ENCODE assay signal across 31 cellular contexts in genomic region chr1:63563745-63564144, GRCh38.
"Had no signal": no experiment of that assay in that cellular context is flagged by ENCODE, and none has a peak within 500 bp of the region (broad histone marks: within the 10 kb centered on the region; RNA-seq: fewer than 3 reads in every experiment).

No MANE protein-coding gene starts in this region.

- H3K4me1 ChIP-seq: adrenal gland, body of pancreas, esophagus muscularis mucosa, gastroesophageal sphincter, heart right ventricle had no signal

- H3K79me2 ChIP-seq: hepatocyte had no signal

- H3K27ac Mint-ChIP-seq: activated CD4-positive, alpha-beta memory T cell treated with anti-CD3 and anti-CD28 coated beads, Interleukin-2, amount 10 ng/mL, durations not matched to agents 7 days and 5 days; activated CD4-positive, alpha-beta T cell treated with anti-CD3 and anti-CD28 coated beads, Interleukin-2, amount 10 ng/mL, durations not matched to agents 7 days and 5 days; activated naive CD8-positive, alpha-beta T cell; activated T-cell treated with anti-CD3 and anti-CD28 coated beads, Interleukin-2, amount 50 U/mL, for 24 hours; activated T-cell treated with anti-CD3 and anti-CD28 coated beads, Interleukin-2, amount 50 U/mL, for 72 hours; effector memory CD8-positive, alpha-beta T cell; WTC11 had no signal

- H3K9me3 Mint-ChIP-seq: activated CD4-positive, alpha-beta memory T cell treated with anti-CD3 and anti-CD28 coated beads, Interleukin-2, amount 10 ng/mL, durations not matched to agents 7 days and 5 days; activated CD4-positive, alpha-beta T cell treated with anti-CD3 and anti-CD28 coated beads, Interleukin-2, amount 10 ng/mL, durations not matched to agents 7 days and 5 days; activated T-cell treated with anti-CD3 and anti-CD28 coated beads, Interleukin-2, amount 50 U/mL, for 24 hours; activated T-cell treated with anti-CD3 and anti-CD28 coated beads, Interleukin-2, amount 50 U/mL, for 72 hours; effector memory CD8-positive, alpha-beta T cell had no signal

- ATAC-seq: activated T-cell treated with anti-CD3 and anti-CD28 coated beads, Interleukin-2, amount 50 U/mL, for 72 hours; body of pancreas; effector memory CD8-positive, alpha-beta T cell; gastroesophageal sphincter; heart right ventricle; WTC11 had no signal

- H2AFZ ChIP-seq: hepatocyte had no signal

- H3K4me3 Mint-ChIP-seq: activated CD4-positive, alpha-beta memory T cell treated with anti-CD3 and anti-CD28 coated beads, Interleukin-2, amount 10 ng/mL, durations not matched to agents 7 days and 5 days; activated CD4-positive, alpha-beta T cell treated with anti-CD3 and anti-CD28 coated beads, Interleukin-2, amount 10 ng/mL, durations not matched to agents 7 days and 5 days; activated naive CD8-positive, alpha-beta T cell; activated T-cell treated with anti-CD3 and anti-CD28 coated beads, Interleukin-2, amount 50 U/mL, for 24 hours; activated T-cell treated with anti-CD3 and anti-CD28 coated beads, Interleukin-2, amount 50 U/mL, for 72 hours; effector memory CD8-positive, alpha-beta T cell; WTC11 had no signal

- H3K27ac ChIP-seq: adrenal gland, body of pancreas, esophagus muscularis mucosa, gastroesophageal sphincter, heart right ventricle, hepatocyte, VCaP had no signal

- H3K4me3 ChIP-seq: adrenal gland, body of pancreas, esophagus muscularis mucosa, gastroesophageal sphincter, heart right ventricle, hepatocyte had no signal

- H3K9me3 ChIP-seq: adrenal gland, body of pancreas, esophagus muscularis mucosa, gastroesophageal sphincter, heart right ventricle had no signal

- H3K27me3 Mint-ChIP-seq: activated CD4-positive, alpha-beta memory T cell treated with anti-CD3 and anti-CD28 coated beads, Interleukin-2, amount 10 ng/mL, durations not matched to agents 7 days and 5 days; activated CD4-positive, alpha-beta T cell treated with anti-CD3 and anti-CD28 coated beads, Interleukin-2, amount 10 ng/mL, durations not matched to agents 7 days and 5 days; activated naive CD8-positive, alpha-beta T cell; activated T-cell treated with anti-CD3 and anti-CD28 coated beads, Interleukin-2, amount 50 U/mL, for 24 hours; effector memory CD8-positive, alpha-beta T cell had no signal

- H3K4me2 ChIP-seq: hepatocyte had no signal

- H3K27me3 ChIP-seq: adrenal gland, body of pancreas, esophagus muscularis mucosa, gastroesophageal sphincter, heart right ventricle, hepatocyte had no signal

- DNase-seq: activated CD4-positive, alpha-beta memory T cell treated with anti-CD3 and anti-CD28 coated beads, Interleukin-2, amount 10 ng/mL, durations not matched to agents 7 days and 5 days; activated CD4-positive, alpha-beta T cell treated with anti-CD3 and anti-CD28 coated beads for 1 hour; activated CD4-positive, alpha-beta T cell treated with anti-CD3 and anti-CD28 coated beads for 4 hours; activated CD4-positive, alpha-beta T cell treated with anti-CD3 and anti-CD28 coated beads, Interleukin-2, amount 10 ng/mL, durations not matched to agents 7 days and 5 days; activated CD4-positive, alpha-beta T cell treated with anti-CD3 and anti-CD28 coated beads, Interleukin-2, amount 50 U/mL, for 4 hours; activated CD8-positive, alpha-beta memory T cell treated with anti-CD3 and anti-CD28 coated beads, Interleukin-2, amount 50 U/mL, for 48 hours; activated effector memory CD4-positive, alpha-beta T cell treated with Interleukin-2 at 50 U/mL for 16 hours; activated gamma-delta T cell treated with Interleukin-2 at 50 U/mL for 16 hours; activated naive CD4-positive, alpha-beta T cell treated with anti-CD3 and anti-CD28 coated beads, Interleukin-2, amount 50 U/mL, for 16 hours; activated naive CD4-positive, alpha-beta T cell treated with Interleukin-2 at 50 U/mL for 16 hours; activated T-cell treated with anti-CD3 and anti-CD28 coated beads for 4 hours; activated T-cell treated with anti-CD3 and anti-CD28 coated beads, Interleukin-2, amount 50 U/mL, for 24 hours; activated T-cell treated with anti-CD3 and anti-CD28 coated beads, Interleukin-2, amount 50 U/mL, for 72 hours; adrenal gland; amygdala; aorta; body of pancreas; cortex of kidney; dermis blood vessel endothelial cell; effector CD4-positive, alpha-beta T cell; effector memory CD8-positive, alpha-beta T cell; erythroblast; foreskin melanocyte; heart right ventricle; T-helper 2 cell had no signal

- H3K36me3 ChIP-seq: adrenal gland had no signal

- H3K4me1 Mint-ChIP-seq: activated CD4-positive, alpha-beta memory T cell treated with anti-CD3 and anti-CD28 coated beads, Interleukin-2, amount 10 ng/mL, durations not matched to agents 7 days and 5 days; activated CD4-positive, alpha-beta T cell treated with anti-CD3 and anti-CD28 coated beads, Interleukin-2, amount 10 ng/mL, durations not matched to agents 7 days and 5 days; WTC11 had no signal
